In the genomic region with DNA sequence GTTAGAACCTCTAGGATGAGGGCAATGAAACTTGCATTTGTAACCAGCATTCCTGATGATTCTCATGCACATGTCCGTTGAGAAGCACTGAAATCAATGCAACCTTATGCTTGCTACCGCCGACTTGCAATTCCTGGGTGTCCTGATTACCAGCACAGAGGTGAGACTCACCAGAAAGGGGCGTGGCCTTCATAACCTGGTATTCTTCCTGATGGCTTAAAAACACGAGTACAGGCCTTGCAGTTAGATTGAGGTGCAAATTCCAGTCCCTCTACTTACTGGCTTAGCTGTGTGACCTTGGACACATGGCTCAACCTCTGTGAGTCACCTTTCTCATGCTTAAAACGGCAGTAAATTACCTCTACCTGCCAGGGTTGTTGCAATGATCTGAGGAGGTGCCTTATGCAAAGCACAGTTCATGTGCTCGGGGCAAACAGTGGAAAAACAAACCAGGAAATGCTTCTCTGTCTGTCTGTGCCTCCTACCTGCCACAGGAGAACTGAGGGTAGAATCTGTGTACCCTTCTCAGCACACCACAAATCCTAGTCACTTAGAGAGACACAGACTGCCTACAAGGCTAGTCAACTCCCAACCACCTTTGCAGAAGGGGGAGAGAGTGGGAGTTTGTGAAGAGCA, we compare ENCODE assay signal across 9 cellular contexts. TPM values are rescaled to one million over a fixed set of nuclear protein-coding genes. Genes with fewer than 3 reads are reported as not detected.
DNase-seq lines count a peak whose midpoint lies in the region; ATAC-seq and TF ChIP-seq lines count a peak whose summit lies in the region.
"Had no signal": no experiment of that assay in that cellular context is flagged by ENCODE, and none has a peak within 500 bp of the region (broad histone marks: within the 10 kb centered on the region; RNA-seq: fewer than 3 reads in every experiment).

No MANE protein-coding gene starts in this region.

- peak overlapping the region; percentile 61 to 84 (median 68) for H3K4me3 Mint-ChIP-seq in naive thymus-derived CD4-positive, alpha-beta T cell

- peaks cover 35% of the 10 kb centered on the region for H3K4me1 ChIP-seq in mammary epithelial cell (ENCODE audit: insufficient read depth, low read length)
- H3K4me1 ChIP-seq in naive thymus-derived CD4-positive, alpha-beta T cell (ENCODE audit: control insufficient read depth in 2 of 2, insufficient read depth in 2 of 2, low read length in 2 of 2), result peaks cover 43 to 66% of the 10 kb centered on the region in 2 donors

- H2AFZ ChIP-seq in mammary epithelial cell (ENCODE audit: low read depth, low read length), result no peak overlapping the region

- H3K4me1 Mint-ChIP-seq in naive thymus-derived CD4-positive, alpha-beta T cell, result peaks cover 59 to 97% (median 86%) of the 10 kb centered on the region in 7 donors

- in situ Hi-C loops in mammary epithelial cell (cut with MboI; ENCODE audit: low sequenced_read_pairs in 2 of 2), result no loop called here

- H3K4me2 ChIP-seq in mammary epithelial cell (ENCODE audit: insufficient read depth, low read depth, low read length), result no peak overlapping the region

- no peak overlapping the region for H3K4me3 ChIP-seq in mammary epithelial cell (replicated peaks in 1 of 3; ENCODE audit: insufficient read depth in 1 of 3, low read depth in 2 of 3, low read length in 3 of 3)
- no peak overlapping the region for H3K4me3 ChIP-seq in naive thymus-derived CD4-positive, alpha-beta T cell (ENCODE audit: low read length)

- H3K9me3 Mint-ChIP-seq in naive thymus-derived CD4-positive, alpha-beta T cell, result peaks cover 0 to 2% (median 0%) of the 10 kb centered on the region in 11 donors

- no peaks in the 10 kb centered on the region for H3K9me3 ChIP-seq in mammary epithelial cell (replicated peaks; ENCODE audit: insufficient read depth, low read length)
- H3K9me3 ChIP-seq in naive thymus-derived CD4-positive, alpha-beta T cell (ENCODE audit: control insufficient read depth in 2 of 3, low read length in 3 of 3), result no peaks in the 10 kb centered on the region

- H3K9ac ChIP-seq in mammary epithelial cell (ENCODE audit: insufficient read depth, low read length), result no peak overlapping the region

- H3K79me2 ChIP-seq in mammary epithelial cell (ENCODE audit: insufficient read depth, low read length), result peaks cover 51% of the 10 kb centered on the region

- no peak overlapping the region for H3K27ac ChIP-seq in mammary epithelial cell (ENCODE audit: insufficient read depth, low read depth, low read length)
- H3K27ac ChIP-seq in naive thymus-derived CD4-positive, alpha-beta T cell (ENCODE audit: low read depth, low read length), result peak overlapping the region; percentile 65

- intact Hi-C loops in mammary epithelial cell (cut with micrococcal nuclease), result no loop called here
- intact Hi-C loops in naive thymus-derived CD4-positive, alpha-beta T cell (cut with micrococcal nuclease), result loop anchor here in 1 of 2 donors (1.0 kb wide), 1 partner anchor 35 kb away; no protein-coding TSS in a partner anchor

- ATAC-seq in naive thymus-derived CD4-positive, alpha-beta T cell, result no peak
- ATAC-seq in HG02610 (IDR thresholded peaks at IDR 0.05; ENCODE audit: unreplicated experiment), result no peak

- H3K36me3 ChIP-seq in mammary epithelial cell (ENCODE audit: insufficient read depth, low read length), result no peaks in the 10 kb centered on the region
- no peaks in the 10 kb centered on the region for H3K36me3 ChIP-seq in naive thymus-derived CD4-positive, alpha-beta T cell (ENCODE audit: control insufficient read depth in 2 of 3, insufficient read depth in 3 of 3, low read length in 3 of 3)

- dilution Hi-C loops in mammary epithelial cell (cut with HindIII; ENCODE audit: low sequenced_read_pairs), result no loop called here

- TF ChIP-seq CTCF in mammary epithelial cell (conservative IDR thresholded peaks at IDR 0.05 in 1 of 2, IDR thresholded peaks at IDR 0.05 in 1 of 2; ENCODE audit: extremely low read depth in 1 of 2, insufficient read depth in 1 of 2, low read depth in 1 of 2, low read length in 2 of 2), result no peak

- no peaks in the 10 kb centered on the region for H3K27me3 Mint-ChIP-seq in naive thymus-derived CD4-positive, alpha-beta T cell

- BruUV-seq in mammary epithelial cell (replicated peaks; lab: Mats Ljungman, UMichigan), result no TSS peak

- peak overlapping the region; percentile 70 to 98 (median 94) for H3K27ac Mint-ChIP-seq in naive thymus-derived CD4-positive, alpha-beta T cell

- CTCF ChIA-PET in mammary epithelial cell (lab: Charles Lee; ENCODE audit: low non-redundant PET), result no interaction called here
- CTCF ChIA-PET in naive thymus-derived CD4-positive, alpha-beta T cell (lab: Charles Lee), result interaction anchor here (1.2 kb wide), 1 partner anchor 39 kb away, joined by 3 read pairs; no protein-coding TSS in a partner anchor

- H4K20me1 ChIP-seq in mammary epithelial cell (ENCODE audit: insufficient read depth, low read length), result no peaks in the 10 kb centered on the region

- no peaks in the 10 kb centered on the region for H3K27me3 ChIP-seq in mammary epithelial cell (ENCODE audit: insufficient read depth, low read length)
- H3K27me3 ChIP-seq in naive thymus-derived CD4-positive, alpha-beta T cell (ENCODE audit: control insufficient read depth in 2 of 2, insufficient read depth in 2 of 2, low read length in 2 of 2), result no peaks in the 10 kb centered on the region

- peak; percentile 62 for DNase-seq in COLO668 (lab: John Stamatoyannopoulos, UW; ENCODE audit: unreplicated experiment)
- peak; percentile 33 for DNase-seq in NCI-H510A (lab: John Stamatoyannopoulos, UW)
- DNase-seq in mammary epithelial cell, result peak; percentile 80
- peak in 7 of 9 donors; percentile 38 to 73 (median 53) for DNase-seq in naive thymus-derived CD4-positive, alpha-beta T cell
- DNase-seq in stimulated activated CD4-positive, alpha-beta T cell treated with anti-CD3 and anti-CD28 coated beads, Interleukin-4, amount 100 ng/mL, for 24 hours, result no peak
- DNase-seq in anterior cingulate cortex (lab: John Stamatoyannopoulos, UW), result no peak
- no peak for DNase-seq in stimulated activated CD4-positive, alpha-beta T cell treated with anti-CD3 and anti-CD28 coated beads, Interleukin-12 subunit alpha, Interleukin-12 subunit beta, amount 100 ng/mL, for 4 hours
- DNase-seq: NCI-H2081 had no signal

- POLR2A ChIA-PET in naive thymus-derived CD4-positive, alpha-beta T cell (lab: Charles Lee), result interaction anchor here (1.0 to 11.2 kb wide), 4 partner anchors 15 to 49 kb away, joined by 3 to 148 read pairs (median 40); a partner anchor contains a TSS

- peaks cover 0 to 9% (median 7%) of the 10 kb centered on the region in 5 donors for H3K36me3 Mint-ChIP-seq in naive thymus-derived CD4-positive, alpha-beta T cell

- WGBS in mammary epithelial cell (ENCODE audit: low coverage, missing lambda C conversion rate), result 56% methylated on average over 7 of the region's 7 CpGs

RNA-seq across cellular contexts. Expression of a gene that starts 39.1 kb away (rescaled TPM):
- 100 to 1,000 TPM in 1 of 2 donors, 10 to 100 TPM in 1; 86.3 to 153 TPM for total RNA-seq in mammary epithelial cell
- 65.7 TPM for polyA plus RNA-seq in mammary epithelial cell
- polyA minus RNA-seq in mammary epithelial cell, result 75.5 TPM
- total RNA-seq in naive thymus-derived CD4-positive, alpha-beta T cell, result 10 to 100 TPM; 63.3 to 97.4 (median 72.2) TPM
- polyA plus RNA-seq in naive thymus-derived CD4-positive, alpha-beta T cell, result 10 to 100 TPM; 21.3 to 50.4 TPM

Comparison
In these comparisons a context has a peak if more than half of its experiments do, and no peak if none do; other contexts are left out.
1. DNase-seq: peak in COLO668 (single experiment), NCI-H510A (single experiment), mammary epithelial cell (single experiment) and naive thymus-derived CD4-positive, alpha-beta T cell (7 of 9); none in stimulated activated CD4-positive, alpha-beta T cell treated with anti-CD3 and anti-CD28 coated beads, Interleukin-4, amount 100 ng/mL, for 24 hours (single experiment), anterior cingulate cortex (0 of 58) and stimulated activated CD4-positive, alpha-beta T cell treated with anti-CD3 and anti-CD28 coated beads, Interleukin-12 subunit alpha, Interleukin-12 subunit beta, amount 100 ng/mL, for 4 hours (single experiment).